In genomic region chr2:208999911-209000310, GRCh38 we compare ENCODE assay signal across 18 cellular contexts.
A peak's percentile ranks its signal among the peaks of the same experiment; 100 is the strongest.
DNase-seq lines count a peak whose midpoint lies in the region; ATAC-seq, FAIRE-seq and TF ChIP-seq lines count a peak whose summit lies in the region.
"Had no signal": no experiment of that assay in that cellular context is flagged by ENCODE, and none has a peak within 500 bp of the region (broad histone marks: within the 10 kb centered on the region; RNA-seq: fewer than 3 reads in every experiment).

No MANE protein-coding gene starts in this region.

- no peaks in the 10 kb centered on the region for H3K79me2 ChIP-seq in mammary epithelial cell (ENCODE audit: insufficient read depth, low read length)

- H3K9ac ChIP-seq in mammary epithelial cell (ENCODE audit: insufficient read depth, low read length), result no peak overlapping the region
- H3K9ac ChIP-seq: BLaER1 treated with 17β-estradiol and CSF1 and Interleukin-3, amounts not matched to agents 10 nM and 100 nM; GM23248 had no signal

- DNase-seq in MCF 10A (ENCODE audit: unreplicated experiment), result no peak
- DNase-seq in mammary epithelial cell, result no peak
- peak; percentile 57 for DNase-seq in islet precursor cell
- DNase-seq in pancreas, result no peak
- no peak for DNase-seq in LoVo (ENCODE audit: low spot score)
- DNase-seq in NCI-H146 treated with DMSO at 0.1 percent for 48 hours (lab: John Stamatoyannopoulos, UW; ENCODE audit: unreplicated experiment), result no peak
- DNase-seq: 8988T; AML-193; Calu3; CD4-positive, CD25-positive, alpha-beta regulatory T cell; DMS 273 treated with DMSO at 0.1 percent for 48 hours; GM23248 had no signal

- BruUV-seq in MCF 10A (replicated peaks; lab: Mats Ljungman, UMichigan) (no TSS peak), mammary epithelial cell (replicated peaks; lab: Mats Ljungman, UMichigan) (no TSS peak)

- dilution Hi-C loops in mammary epithelial cell (cut with HindIII; ENCODE audit: low sequenced_read_pairs), result no loop called here

- no peak overlapping the region for H3K27ac ChIP-seq in mammary epithelial cell (ENCODE audit: insufficient read depth, low read depth, low read length)
- no peak overlapping the region for H3K27ac ChIP-seq in pancreas
- H3K27ac ChIP-seq: BLaER1 treated with 17β-estradiol and CSF1 and Interleukin-3, amounts not matched to agents 10 nM and 100 nM; GM23248 had no signal

- no peak overlapping the region for H3K4me2 ChIP-seq in mammary epithelial cell (ENCODE audit: insufficient read depth, low read depth, low read length)
- H3K4me2 ChIP-seq: BLaER1 treated with 17β-estradiol and CSF1 and Interleukin-3, amounts not matched to agents 10 nM and 100 nM had no signal

- no peaks in the 10 kb centered on the region for H3K4me1 Mint-ChIP-seq in MCF 10A (ENCODE audit: insufficient read depth, unreplicated experiment)
- H3K4me1 Mint-ChIP-seq: CD4-positive, CD25-positive, alpha-beta regulatory T cell had no signal

- no peaks in the 10 kb centered on the region for H3K9me3 ChIP-seq in mammary epithelial cell (replicated peaks; ENCODE audit: insufficient read depth, low read length)
- no peaks in the 10 kb centered on the region for H3K9me3 ChIP-seq in pancreas

- ATAC-seq in pancreas (peak in 3 of 4 donors; percentile 51 to 60 (median 58)), HG03439 (IDR thresholded peaks at IDR 0.05; ENCODE audit: unreplicated experiment) (no peak)
- ATAC-seq: GM12878, HCT116 had no signal

- no peak overlapping the region for H2AFZ ChIP-seq in mammary epithelial cell (ENCODE audit: low read depth, low read length)
- H2AFZ ChIP-seq: GM23248 had no signal

- in situ Hi-C loops in mammary epithelial cell (cut with MboI; ENCODE audit: low sequenced_read_pairs in 2 of 2), result no loop called here

- FAIRE-seq in pancreas (lab: Jason Lieb, UNC), result no peak
- FAIRE-seq: GM12878, GM18507, H54 had no signal

- intact Hi-C loops in MCF 10A (cut with micrococcal nuclease), result no loop called here
- intact Hi-C loops in mammary epithelial cell (cut with micrococcal nuclease), result no loop called here
- intact Hi-C loops in pancreas (cut with DNase I), result no loop called here

- H3K27me3 ChIP-seq in mammary epithelial cell (ENCODE audit: insufficient read depth, low read length) (no peaks in the 10 kb centered on the region), pancreas (no peaks in the 10 kb centered on the region)
- H3K27me3 ChIP-seq: BLaER1 treated with 17β-estradiol and CSF1 and Interleukin-3, amounts not matched to agents 10 nM and 100 nM had no signal

- no peaks in the 10 kb centered on the region for H3K36me3 Mint-ChIP-seq in MCF 10A (ENCODE audit: insufficient read depth, unreplicated experiment)
- H3K36me3 Mint-ChIP-seq: CD4-positive, CD25-positive, alpha-beta regulatory T cell had no signal

- no peaks in the 10 kb centered on the region for H4K20me1 ChIP-seq in mammary epithelial cell (ENCODE audit: insufficient read depth, low read length)
- H4K20me1 ChIP-seq: BLaER1 treated with 17β-estradiol and CSF1 and Interleukin-3, amounts not matched to agents 10 nM and 100 nM had no signal

- H3K4me1 ChIP-seq in mammary epithelial cell (ENCODE audit: insufficient read depth, low read length) (no peaks in the 10 kb centered on the region), pancreas (no peaks in the 10 kb centered on the region)
- H3K4me1 ChIP-seq: BLaER1 treated with 17β-estradiol and CSF1 and Interleukin-3, amounts not matched to agents 10 nM and 100 nM had no signal

- H3K36me3 ChIP-seq in mammary epithelial cell (ENCODE audit: insufficient read depth, low read length) (no peaks in the 10 kb centered on the region), pancreas (no peaks in the 10 kb centered on the region)
- H3K36me3 ChIP-seq: BLaER1 treated with 17β-estradiol and CSF1 and Interleukin-3, amounts not matched to agents 10 nM and 100 nM had no signal

- H3K27ac Mint-ChIP-seq in MCF 10A (ENCODE audit: low read depth, unreplicated experiment), result peak overlapping the region; percentile 70
- H3K27ac Mint-ChIP-seq: CD4-positive, CD25-positive, alpha-beta regulatory T cell had no signal

- H3K4me3 ChIP-seq in mammary epithelial cell (replicated peaks in 1 of 3; ENCODE audit: insufficient read depth in 1 of 3, low read depth in 2 of 3, low read length in 3 of 3), result no peak overlapping the region
- H3K4me3 ChIP-seq in pancreas, result no peak overlapping the region
- H3K4me3 ChIP-seq: BLaER1 treated with 17β-estradiol and CSF1 and Interleukin-3, amounts not matched to agents 10 nM and 100 nM; GM12878; GM23248 had no signal

- no peak for TF ChIP-seq CTCF in MCF 10A (IDR thresholded peaks at IDR 0.05; ENCODE audit: unreplicated experiment)
- no peak for TF ChIP-seq CTCF in mammary epithelial cell (conservative IDR thresholded peaks at IDR 0.05 in 1 of 2, IDR thresholded peaks at IDR 0.05 in 1 of 2; ENCODE audit: extremely low read depth in 1 of 2, insufficient read depth in 1 of 2, low read depth in 1 of 2, low read length in 2 of 2)
- TF ChIP-seq CTCF in pancreas (IDR thresholded peaks at IDR 0.05), result no peak

- CTCF ChIA-PET in MCF 10A (lab: Yijun Ruan, JAX) (no interaction called here), mammary epithelial cell (lab: Charles Lee; ENCODE audit: low non-redundant PET) (no interaction called here)

- POLR2A ChIA-PET in MCF 10A (lab: Yijun Ruan, JAX), result no interaction called here

- no peak overlapping the region for H3K4me3 Mint-ChIP-seq in MCF 10A (ENCODE audit: unreplicated experiment)
- H3K4me3 Mint-ChIP-seq: CD4-positive, CD25-positive, alpha-beta regulatory T cell had no signal

- H3K27me3 Mint-ChIP-seq in MCF 10A (ENCODE audit: insufficient read depth, unreplicated experiment), result no peaks in the 10 kb centered on the region
- H3K27me3 Mint-ChIP-seq: CD4-positive, CD25-positive, alpha-beta regulatory T cell had no signal

- WGBS in mammary epithelial cell (ENCODE audit: low coverage, missing lambda C conversion rate), result 0% methylated on average over 2 of the region's 2 CpGs
- 37 to 39% methylated on average over 2 of the region's 2 CpGs for WGBS in pancreas, 2 donors

- H3K9me3 Mint-ChIP-seq in MCF 10A (ENCODE audit: unreplicated experiment), result no peaks in the 10 kb centered on the region
